8 cellular contexts compared by ENCODE assay signal in the genomic region with DNA sequence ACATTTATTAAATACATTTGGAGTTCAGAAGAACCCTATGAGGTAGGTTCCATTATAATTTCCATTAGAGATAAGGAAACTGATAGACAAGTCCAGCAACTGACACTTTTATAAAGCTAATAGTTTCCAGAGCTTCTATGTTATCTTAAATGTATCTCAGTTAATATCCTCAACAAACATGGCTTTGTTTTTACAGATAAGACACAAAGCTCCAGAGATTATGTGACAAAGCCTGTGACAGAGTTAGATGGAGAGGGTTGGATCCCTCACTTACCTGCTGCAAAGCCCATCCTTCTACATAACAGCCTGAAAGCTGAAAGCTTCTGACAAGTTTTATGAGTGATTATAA. TPM values are rescaled to one million over a fixed set of nuclear protein-coding genes. Genes with fewer than 3 reads are reported as not detected.
DNase-seq lines count a peak whose midpoint lies in the region; ATAC-seq and TF ChIP-seq lines count a peak whose summit lies in the region.

No MANE protein-coding gene starts in this region.

- H2AFZ ChIP-seq in smooth muscle cell (ENCODE audit: low read depth): peak overlapping the region; percentile 95

- H3K9ac ChIP-seq in smooth muscle cell (ENCODE audit: low read depth): peak overlapping the region; percentile 85

- peak overlapping the region; percentile 86 for H3K4me3 ChIP-seq in RWPE2 (ENCODE audit: severe bottlenecking)
- H3K4me3 ChIP-seq in fibroblast of the aortic adventitia (ENCODE audit: low read depth, low read length): peak overlapping the region; percentile 96
- peak overlapping the region; percentile 73 for H3K4me3 ChIP-seq in smooth muscle cell

- H3K27me3 ChIP-seq in RWPE2 (ENCODE audit: insufficient read depth, poor library complexity, severe bottlenecking) (no peaks in the 10 kb centered on the region), smooth muscle cell (ENCODE audit: low read depth) (no peaks in the 10 kb centered on the region)

- TF ChIP-seq CTCF in RWPE2 (IDR thresholded peaks at IDR 0.05; ENCODE audit: poor library complexity, severe bottlenecking) (peak; percentile 31), fibroblast of the aortic adventitia (IDR thresholded peaks at IDR 0.05; ENCODE audit: insufficient read depth, low read length) (no peak), smooth muscle cell (IDR thresholded peaks at IDR 0.05; ENCODE audit: borderline replicate concordance, insufficient read depth, poor library complexity, severe bottlenecking) (no peak)

- no peaks in the 10 kb centered on the region for H3F3A ChIP-seq in smooth muscle cell (ENCODE audit: low read depth)

- H3K36me3 ChIP-seq in RWPE2 (ENCODE audit: low read depth) (peaks cover 35% of the 10 kb centered on the region), smooth muscle cell (ENCODE audit: low read depth) (no peaks in the 10 kb centered on the region)

- H3K4me1 ChIP-seq in RWPE2 (ENCODE audit: insufficient read depth, poor library complexity, severe bottlenecking): peaks cover 11% of the 10 kb centered on the region
- H3K4me1 ChIP-seq in smooth muscle cell (ENCODE audit: low read depth): peaks cover 9% of the 10 kb centered on the region

- H3K9me3 ChIP-seq in RWPE2 (ENCODE audit: severe bottlenecking) (no peaks in the 10 kb centered on the region), smooth muscle cell (replicated peaks; ENCODE audit: low read depth) (no peaks in the 10 kb centered on the region)

- H3K4me2 ChIP-seq in smooth muscle cell: peak overlapping the region; percentile 96

- H3K79me2 ChIP-seq in smooth muscle cell (ENCODE audit: low read depth): peaks cover 22% of the 10 kb centered on the region

- DNase-seq in RWPE2 (ENCODE audit: low spot score) (no peak), fibroblast of the aortic adventitia (ENCODE audit: low read depth) (no peak), smooth muscle cell (lab: John Stamatoyannopoulos, UW; ENCODE audit: unreplicated experiment) (no peak), NOMO-1 treated with dmso at 0.1 percent for 144 hours (lab: John Stamatoyannopoulos, UW; ENCODE audit: unreplicated experiment) (no peak), GOT3 (lab: John Stamatoyannopoulos, UW) (no peak), cortex of kidney (lab: John Stamatoyannopoulos, UW) (no peak)

- peak; percentile 2 for ATAC-seq in GM21367 (IDR thresholded peaks at IDR 0.05; ENCODE audit: unreplicated experiment)
- ATAC-seq in RWPE2 (ENCODE audit: low read depth): no peak
- ATAC-seq in GM21529 (IDR thresholded peaks at IDR 0.05; ENCODE audit: unreplicated experiment): no peak

- no peaks in the 10 kb centered on the region for H4K20me1 ChIP-seq in smooth muscle cell (ENCODE audit: low read depth)

- H3K27ac ChIP-seq in RWPE2 (ENCODE audit: poor library complexity, severe bottlenecking) (no peak overlapping the region), smooth muscle cell (ENCODE audit: low read depth) (no peak overlapping the region)

RNA-seq across cellular contexts. Expression of a gene that starts 0.5 kb away (rescaled TPM):
- total RNA-seq in fibroblast of the aortic adventitia (ENCODE audit: low replicate concordance) (20.3 and 42.7 TPM in 2 replicates), smooth muscle cell (52.0 and 56.3 TPM in 2 replicates)
- 38.9 and 47.5 TPM in 2 replicates for polyA plus RNA-seq in smooth muscle cell

RNA-seq across cellular contexts. Expression of a gene that starts 39.6 kb away (rescaled TPM):
- total RNA-seq in fibroblast of the aortic adventitia (ENCODE audit: low replicate concordance): not detected in 2 replicates
- total RNA-seq in smooth muscle cell: not detected in 2 replicates
- not detected in 2 replicates for polyA plus RNA-seq in smooth muscle cell
